ENCODE assay signal across 22 cellular contexts in the genomic region with DNA sequence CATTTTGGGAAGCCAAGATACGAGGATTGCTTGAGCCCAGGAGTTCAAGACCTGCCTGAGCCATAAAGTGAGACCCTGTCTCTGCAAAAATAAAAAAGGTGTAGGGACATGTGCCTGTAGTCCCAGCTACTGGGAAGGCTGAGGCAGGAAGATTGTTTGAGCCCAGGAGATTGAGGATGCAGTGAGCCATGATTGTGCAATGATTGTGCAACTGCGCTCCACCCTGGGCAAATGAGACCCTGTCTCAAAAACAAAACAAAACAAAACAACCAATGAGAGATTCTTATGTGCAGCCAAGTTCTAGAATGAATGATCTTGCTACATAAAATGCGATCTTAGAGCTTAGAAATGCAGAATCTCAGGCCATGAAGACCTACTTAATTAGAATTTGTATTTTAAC.
"Had no signal": no experiment of that assay in that cellular context is flagged by ENCODE, and none has a peak within 500 bp of the region (broad histone marks: within the 10 kb centered on the region; RNA-seq: fewer than 3 reads in every experiment).

No MANE protein-coding gene starts in this region.

- H3K9me3 ChIP-seq: esophagus squamous epithelium, neutrophil, ovary, prostate gland, thyroid gland had no signal

- DNase-seq: activated CD4-positive, alpha-beta T cell treated with anti-CD3 and anti-CD28 coated beads, Interleukin-2, amount 50 U/mL, for 48 hours; activated CD8-positive, alpha-beta memory T cell treated with anti-CD3 and anti-CD28 coated beads, Interleukin-2, amount 50 U/mL, for 48 hours; activated naive CD4-positive, alpha-beta T cell treated with Interleukin-2 at 50 U/mL for 16 hours; activated naive CD8-positive, alpha-beta T cell treated with anti-CD3 and anti-CD28 coated beads, Interleukin-2, amount 10 ng/mL, durations not matched to agents 7 days and 5 days; activated T-cell treated with anti-CD3 and anti-CD28 coated beads, Interleukin-2, amount 50 U/mL, for 48 hours; amygdala; cerebellar nuclear complex; esophagus squamous epithelium; midbrain; stimulated activated CD4-positive, alpha-beta T cell treated with anti-CD3 and anti-CD28 coated beads, Interleukin-1b, Interleukin-23, amount 100 ng/mL, for 48 hours; substantia nigra; T-helper 1 cell; T-helper 9 cell; thyroid gland had no signal

- H3K27ac ChIP-seq: coronary artery, esophagus squamous epithelium, neutrophil, ovary, prostate gland, skin epidermis, thyroid gland had no signal

- H3K4me1 ChIP-seq: esophagus squamous epithelium, prostate gland, thyroid gland had no signal

- H3K36me3 ChIP-seq: neutrophil, ovary, prostate gland, thyroid gland had no signal

- H3K4me3 ChIP-seq: coronary artery, esophagus squamous epithelium, ovary, prostate gland, skin epidermis, thyroid gland had no signal

- ATAC-seq: natural killer cell treated with Interleukin-12 subunit alpha and Interleukin-12 subunit beta and Interleukin-15 and Interleukin-18, amount 100 ng/mL, for 72 hours; right cardiac atrium; WTC11 had no signal

- H3K27me3 ChIP-seq: esophagus squamous epithelium, neutrophil, ovary, thyroid gland had no signal
